ENCODE assay signal across 9 cellular contexts in genomic region chr10:132398566-132398991, GRCh38. TPM values are rescaled to one million over a fixed set of nuclear protein-coding genes. Genes with fewer than 3 reads are reported as not detected.
DNase-seq lines count a peak whose midpoint lies in the region; ATAC-seq and TF ChIP-seq lines count a peak whose summit lies in the region.
"Had no signal": no experiment of that assay in that cellular context is flagged by ENCODE, and none has a peak within 500 bp of the region (broad histone marks: within the 10 kb centered on the region; RNA-seq: fewer than 3 reads in every experiment).

No MANE protein-coding gene starts in this region.

- no peaks in the 10 kb centered on the region for H3K27me3 Mint-ChIP-seq in naive thymus-derived CD8-positive, alpha-beta T cell

- TF ChIP-seq CTCF in AG04449 (IDR thresholded peaks at IDR 0.05; ENCODE audit: insufficient read depth, low read length, missing control alignments) (no peak), HFF-Myc (IDR thresholded peaks at IDR 0.05; ENCODE audit: low read depth, low read length, missing control alignments) (no peak), dorsolateral prefrontal cortex (IDR thresholded peaks at IDR 0.05 in 54 of 56, conservative IDR thresholded peaks at IDR 0.05 in 2 of 56; ENCODE audit: low read depth in 1 of 56, partially characterized antibody in 56 of 56) (no peak)

- H3K27me3 ChIP-seq in dorsolateral prefrontal cortex = no peaks in the 10 kb centered on the region

- no peak for DNase-seq in AG04449 (ENCODE audit: low read depth, low spot score)
- DNase-seq in HFF-Myc (ENCODE audit: extremely low read depth, low read depth) = no peak
- no peak for DNase-seq in dorsolateral prefrontal cortex
- peak in 1 of 10 donors; percentile 59 for DNase-seq in naive thymus-derived CD8-positive, alpha-beta T cell
- DNase-seq in NK-92 (lab: John Stamatoyannopoulos, UW; ENCODE audit: unreplicated experiment) = no peak
- no peak for DNase-seq in SHP77 treated with DMSO at 0.1 percent for 48 hours (lab: John Stamatoyannopoulos, UW)
- DNase-seq in activated CD4-positive, alpha-beta T cell treated with anti-CD3 and anti-CD28 coated beads, Interleukin-2, amount 50 U/mL, for 4 hours = no peak
- DNase-seq: activated CD4-positive, alpha-beta memory T cell treated with anti-CD3 and anti-CD28 coated beads, Interleukin-2, amount 10 ng/mL, durations not matched to agents 7 days and 5 days had no signal

- peaks cover 0 to 2% (median 0%) of the 10 kb centered on the region in 3 donors for H3K36me3 Mint-ChIP-seq in naive thymus-derived CD8-positive, alpha-beta T cell

- peak overlapping the region in 5 of 10 donors; percentile 40 to 84 (median 52) for H3K27ac Mint-ChIP-seq in naive thymus-derived CD8-positive, alpha-beta T cell
- H3K27ac Mint-ChIP-seq: activated CD4-positive, alpha-beta memory T cell treated with anti-CD3 and anti-CD28 coated beads, Interleukin-2, amount 10 ng/mL, durations not matched to agents 7 days and 5 days had no signal

- H3K9me3 Mint-ChIP-seq in naive thymus-derived CD8-positive, alpha-beta T cell = no peaks in the 10 kb centered on the region
- H3K9me3 Mint-ChIP-seq: activated CD4-positive, alpha-beta memory T cell treated with anti-CD3 and anti-CD28 coated beads, Interleukin-2, amount 10 ng/mL, durations not matched to agents 7 days and 5 days had no signal

- CTCF ChIA-PET in AG04449 (lab: Yijun Ruan, JAX) = interaction anchor here (0.6 to 1.3 kb wide), 4 partner anchors 10 to 61 kb away, joined by 3 to 4 read pairs (median 3); no protein-coding TSS in a partner anchor

- intact Hi-C loops in dorsolateral prefrontal cortex (cut with DNase I) = loop anchor here in 1 of 2 donors (10.0 kb wide), 1 partner anchor 236 kb away; no protein-coding TSS in a partner anchor

- H3K4me3 Mint-ChIP-seq in naive thymus-derived CD8-positive, alpha-beta T cell = peak overlapping the region in 9 of 10 donors; percentile 22 to 92 (median 86)

- H3K4me1 Mint-ChIP-seq in naive thymus-derived CD8-positive, alpha-beta T cell = peaks cover 11 to 53% (median 40%) of the 10 kb centered on the region in 4 donors

- H3K4me3 ChIP-seq in AG04449 (ENCODE audit: low read depth, low read length) (peak overlapping the region; percentile 69), HFF-Myc (replicated peaks; ENCODE audit: low read depth, low read length) (peak overlapping the region; percentile 71), dorsolateral prefrontal cortex (peak overlapping the region in 53 of 59 donors; percentile 61 to 85 (median 73))

- ATAC-seq in naive thymus-derived CD8-positive, alpha-beta T cell = no peak
- no peak for ATAC-seq in GM21825 (IDR thresholded peaks at IDR 0.05; ENCODE audit: unreplicated experiment)

- peak overlapping the region in 48 of 59 donors; percentile 3 to 93 (median 73) for H3K27ac ChIP-seq in dorsolateral prefrontal cortex

- POLR2A ChIA-PET in AG04449 (lab: Yijun Ruan, JAX) = interaction anchor here (1.3 kb wide), 1 partner anchor 15 kb away, joined by 4 read pairs; no protein-coding TSS in a partner anchor
- POLR2A ChIA-PET in naive thymus-derived CD8-positive, alpha-beta T cell (lab: Charles Lee) = interaction anchor here (1.2 to 2.9 kb wide), 3 partner anchors 9 to 54 kb away, joined by 3 to 46 read pairs (median 8); no protein-coding TSS in a partner anchor

RNA-seq across cellular contexts. Expression of gene PWWP2B, which starts 1.6 kb away (rescaled TPM):
- 10 to 100 TPM in 118 of 120 experiments, 1 to 10 TPM in 2; 7.7 to 28.3 (median 17.8) TPM for total RNA-seq in dorsolateral prefrontal cortex
- 10 to 100 TPM in 1 of 2 experiments, 1 to 10 TPM in 1; 9.1 to 10.2 TPM for total RNA-seq in naive thymus-derived CD8-positive, alpha-beta T cell
- polyA plus RNA-seq in naive thymus-derived CD8-positive, alpha-beta T cell = 1 to 10 TPM; 1.2 to 2.9 (median 1.9) TPM
